ENCODE assay signal across 8 cellular contexts in genomic region chr20:49583669-49584417, GRCh38. TPM values are rescaled to one million over a fixed set of nuclear protein-coding genes. Genes with fewer than 3 reads are reported as not detected.
DNase-seq lines count a peak whose midpoint lies in the region; ATAC-seq and TF ChIP-seq lines count a peak whose summit lies in the region.

No MANE protein-coding gene starts in this region.

- no peak overlapping the region for H3K9ac ChIP-seq in PC-3 (ENCODE audit: low read length)

- H3K9me3 Mint-ChIP-seq in activated CD4-positive, alpha-beta memory T cell treated with anti-CD3 and anti-CD28 coated beads, Interleukin-2, amount 10 ng/mL, durations not matched to agents 7 days and 5 days = peaks cover 7% of the 10 kb centered on the region
- H3K9me3 Mint-ChIP-seq in stimulated activated naive B cell treated with anti-CD40 and anti-IgM and Interleukin-4, amounts not matched to agents 10 μg/mL and 1 μg/mL and 100 μg/mL, for 72 hours = peaks cover 4 to 6% of the 10 kb centered on the region in 2 donors
- H3K9me3 Mint-ChIP-seq in stimulated activated memory B cell treated with anti-CD40 and anti-IgM and Interleukin-4, amounts not matched to agents 10 μg/mL and 1 μg/mL and 100 μg/mL, for 72 hours = peaks cover 4% of the 10 kb centered on the region

- peaks cover 34% of the 10 kb centered on the region for H3K4me1 Mint-ChIP-seq in activated CD4-positive, alpha-beta memory T cell treated with anti-CD3 and anti-CD28 coated beads, Interleukin-2, amount 10 ng/mL, durations not matched to agents 7 days and 5 days
- H3K4me1 Mint-ChIP-seq in stimulated activated naive B cell treated with anti-CD40 and anti-IgM and Interleukin-4, amounts not matched to agents 10 μg/mL and 1 μg/mL and 100 μg/mL, for 72 hours = no peaks in the 10 kb centered on the region
- H3K4me1 Mint-ChIP-seq in stimulated activated memory B cell treated with anti-CD40 and anti-IgM and Interleukin-4, amounts not matched to agents 10 μg/mL and 1 μg/mL and 100 μg/mL, for 72 hours = no peaks in the 10 kb centered on the region

- H3K36me3 ChIP-seq in PC-3 (ENCODE audit: low read depth, low read length) (no peaks in the 10 kb centered on the region), esophagus (ENCODE audit: control insufficient read depth in 2 of 2, insufficient read depth in 2 of 2, low read length in 1 of 2) (no peaks in the 10 kb centered on the region)

- no peak overlapping the region for H3K4me3 Mint-ChIP-seq in activated CD4-positive, alpha-beta memory T cell treated with anti-CD3 and anti-CD28 coated beads, Interleukin-2, amount 10 ng/mL, durations not matched to agents 7 days and 5 days
- H3K4me3 Mint-ChIP-seq in stimulated activated naive B cell treated with anti-CD40 and anti-IgM and Interleukin-4, amounts not matched to agents 10 μg/mL and 1 μg/mL and 100 μg/mL, for 72 hours = no peak overlapping the region
- H3K4me3 Mint-ChIP-seq in stimulated activated memory B cell treated with anti-CD40 and anti-IgM and Interleukin-4, amounts not matched to agents 10 μg/mL and 1 μg/mL and 100 μg/mL, for 72 hours = no peak overlapping the region

- no peaks in the 10 kb centered on the region for H3K79me2 ChIP-seq in PC-3 (ENCODE audit: low read length)

- ATAC-seq in PC-3 = no peak; the same call in 1 of the 2 replicates
- ATAC-seq in stimulated activated naive B cell treated with anti-CD40 and anti-IgM and Interleukin-4, amounts not matched to agents 10 μg/mL and 1 μg/mL and 100 μg/mL, for 72 hours (replicated peaks) = no peak
- no peak for ATAC-seq in stimulated activated memory B cell treated with anti-CD40 and anti-IgM and Interleukin-4, amounts not matched to agents 10 μg/mL and 1 μg/mL and 100 μg/mL, for 72 hours

- H3K27ac ChIP-seq in PC-3 (ENCODE audit: low read length) (no peak overlapping the region), esophagus (ENCODE audit: low read depth in 2 of 2, low read length in 1 of 2) (peak overlapping the region; percentile 70 to 80)

- intact Hi-C loops in PC-3 (cut with micrococcal nuclease) = no loop called here

- H3K4me1 ChIP-seq in PC-3 (ENCODE audit: insufficient read depth, low read length) (peaks cover 32% of the 10 kb centered on the region), esophagus (ENCODE audit: control insufficient read depth in 2 of 2, insufficient read depth in 2 of 2, low read length in 1 of 2) (peaks cover 0 to 4% of the 10 kb centered on the region in 2 donors)

- H3K27me3 ChIP-seq in PC-3 (ENCODE audit: low read length) (no peaks in the 10 kb centered on the region), esophagus (ENCODE audit: control insufficient read depth in 1 of 2, insufficient read depth in 2 of 2, low read length in 2 of 2) (no peaks in the 10 kb centered on the region)

- H3K9me2 ChIP-seq in PC-3 (replicated peaks; ENCODE audit: low read length) = no peaks in the 10 kb centered on the region

- H3K27ac Mint-ChIP-seq in activated CD4-positive, alpha-beta memory T cell treated with anti-CD3 and anti-CD28 coated beads, Interleukin-2, amount 10 ng/mL, durations not matched to agents 7 days and 5 days = no peak overlapping the region
- no peak overlapping the region for H3K27ac Mint-ChIP-seq in stimulated activated naive B cell treated with anti-CD40 and anti-IgM and Interleukin-4, amounts not matched to agents 10 μg/mL and 1 μg/mL and 100 μg/mL, for 72 hours
- H3K27ac Mint-ChIP-seq in stimulated activated memory B cell treated with anti-CD40 and anti-IgM and Interleukin-4, amounts not matched to agents 10 μg/mL and 1 μg/mL and 100 μg/mL, for 72 hours = no peak overlapping the region

- peak; percentile 9 for TF ChIP-seq CTCF in HFF-Myc (IDR thresholded peaks at IDR 0.05; ENCODE audit: low read depth, low read length, missing control alignments)
- TF ChIP-seq CTCF in PC-3 (conservative IDR thresholded peaks at IDR 0.05; ENCODE audit: low read depth, low read length) = no peak

- H4K20me1 ChIP-seq in PC-3 (ENCODE audit: low read length) = no peaks in the 10 kb centered on the region

- H3K4me2 ChIP-seq in PC-3 (ENCODE audit: low read length) = 0 out of 2 replicates have a peak overlapping the region, but pooled peaks have one; percentile 6

- H3K4me3 ChIP-seq in HFF-Myc (replicated peaks; ENCODE audit: low read depth, low read length) = no peak overlapping the region
- no peak overlapping the region for H3K4me3 ChIP-seq in PC-3 (ENCODE audit: low read length)
- no peak overlapping the region for H3K4me3 ChIP-seq in esophagus (ENCODE audit: low read depth in 1 of 2, low read length in 2 of 2)

- no TSS peak for BruUV-seq in PC-3 (replicated peaks; lab: Mats Ljungman, UMichigan)

- H3K27me3 Mint-ChIP-seq in activated CD4-positive, alpha-beta memory T cell treated with anti-CD3 and anti-CD28 coated beads, Interleukin-2, amount 10 ng/mL, durations not matched to agents 7 days and 5 days = peaks cover 4% of the 10 kb centered on the region
- peaks cover 18 to 22% of the 10 kb centered on the region in 2 donors for H3K27me3 Mint-ChIP-seq in stimulated activated naive B cell treated with anti-CD40 and anti-IgM and Interleukin-4, amounts not matched to agents 10 μg/mL and 1 μg/mL and 100 μg/mL, for 72 hours
- H3K27me3 Mint-ChIP-seq in stimulated activated memory B cell treated with anti-CD40 and anti-IgM and Interleukin-4, amounts not matched to agents 10 μg/mL and 1 μg/mL and 100 μg/mL, for 72 hours = peaks cover 40% of the 10 kb centered on the region

- CTCF ChIA-PET in PC-3 (lab: Charles Lee) = interaction anchor here (0.6 kb wide), 2 partner anchors 25 to 51 kb away, joined by 3 to 4 read pairs; no protein-coding TSS in a partner anchor
- CTCF ChIA-PET in activated CD4-positive, alpha-beta memory T cell treated with anti-CD3 and anti-CD28 coated beads, Interleukin-2, amount 10 ng/mL, durations not matched to agents 7 days and 5 days (lab: Charles Lee) = interaction anchor here (1.0 kb wide), 1 partner anchor 44 kb away, joined by 3 read pairs; no protein-coding TSS in a partner anchor

- DNase-seq in HFF-Myc (ENCODE audit: extremely low read depth, low read depth) (peak; percentile 56), PC-3 (peak; percentile 56), occipital lobe (lab: John Stamatoyannopoulos, UW) (peak; percentile 42), AML-193 (lab: John Stamatoyannopoulos, UW) (no peak)
- no peak for DNase-seq in activated CD4-positive, alpha-beta memory T cell treated with anti-CD3 and anti-CD28 coated beads, Interleukin-2, amount 10 ng/mL, durations not matched to agents 7 days and 5 days
- no peak for DNase-seq in stimulated activated naive B cell treated with anti-CD40 and anti-IgM and Interleukin-4, amounts not matched to agents 10 μg/mL and 1 μg/mL and 100 μg/mL, for 72 hours

- POLR2A ChIA-PET in PC-3 (lab: Charles Lee; ENCODE audit: unreplicated experiment) = no interaction called here
- POLR2A ChIA-PET in activated CD4-positive, alpha-beta memory T cell treated with anti-CD3 and anti-CD28 coated beads, Interleukin-2, amount 10 ng/mL, durations not matched to agents 7 days and 5 days (lab: Charles Lee) = interaction anchor here (0.6 to 3.6 kb wide), 3 partner anchors 11 to 42 kb away, joined by 3 to 31 read pairs (median 3); no protein-coding TSS in a partner anchor

- WGBS in esophagus, 2 donors = 34 to 43% methylated on average over 12 of the region's 12 CpGs

- no peaks in the 10 kb centered on the region for H3F3A ChIP-seq in PC-3 (ENCODE audit: low read length, unreplicated experiment)

- no peak overlapping the region for H2AFZ ChIP-seq in PC-3 (ENCODE audit: low read length)

- H3K9me3 ChIP-seq in PC-3 (ENCODE audit: low read length) (0 out of 2 replicates have a peak, but pooled peaks cover 5% of the 10 kb centered on the region), esophagus (ENCODE audit: control insufficient read depth in 2 of 2, insufficient read depth in 1 of 2, low read depth in 1 of 2, low read length in 1 of 2) (peaks cover 3% of the 10 kb centered on the region in 2 donors)

- H3K36me3 Mint-ChIP-seq in activated CD4-positive, alpha-beta memory T cell treated with anti-CD3 and anti-CD28 coated beads, Interleukin-2, amount 10 ng/mL, durations not matched to agents 7 days and 5 days (ENCODE audit: low read depth) = peaks cover 6% of the 10 kb centered on the region
- no peaks in the 10 kb centered on the region for H3K36me3 Mint-ChIP-seq in stimulated activated naive B cell treated with anti-CD40 and anti-IgM and Interleukin-4, amounts not matched to agents 10 μg/mL and 1 μg/mL and 100 μg/mL, for 72 hours
- H3K36me3 Mint-ChIP-seq in stimulated activated memory B cell treated with anti-CD40 and anti-IgM and Interleukin-4, amounts not matched to agents 10 μg/mL and 1 μg/mL and 100 μg/mL, for 72 hours = no peaks in the 10 kb centered on the region

RNA-seq across cellular contexts. Expression of gene PTGIS, which starts 15.9 kb away (rescaled TPM):
- total RNA-seq in PC-3 (2014; rRNA removed) (0.18 TPM in 1 of 2 replicates, not detected in the other), occipital lobe (10.8 TPM)
- 1 to 10 TPM; 3.5 to 6.1 TPM for polyA plus RNA-seq in esophagus
- total RNA-seq in activated CD4-positive, alpha-beta memory T cell treated with anti-CD3 and anti-CD28 coated beads, Interleukin-2, amount 10 ng/mL, durations not matched to agents 7 days and 5 days = 1 to 10 TPM; 1.6 to 2.8 TPM

Comparison
In these comparisons a context has a peak if more than half of its experiments do, and no peak if none do; other contexts are left out.
1. DNase-seq: peak in HFF-Myc (single experiment), PC-3 (single experiment) and occipital lobe (single experiment); none in AML-193 (0 of 2), activated CD4-positive, alpha-beta memory T cell treated with anti-CD3 and anti-CD28 coated beads, Interleukin-2, amount 10 ng/mL, durations not matched to agents 7 days and 5 days (single experiment) and stimulated activated naive B cell treated with anti-CD40 and anti-IgM and Interleukin-4, amounts not matched to agents 10 μg/mL and 1 μg/mL and 100 μg/mL, for 72 hours (single experiment).